In the genomic region with DNA sequence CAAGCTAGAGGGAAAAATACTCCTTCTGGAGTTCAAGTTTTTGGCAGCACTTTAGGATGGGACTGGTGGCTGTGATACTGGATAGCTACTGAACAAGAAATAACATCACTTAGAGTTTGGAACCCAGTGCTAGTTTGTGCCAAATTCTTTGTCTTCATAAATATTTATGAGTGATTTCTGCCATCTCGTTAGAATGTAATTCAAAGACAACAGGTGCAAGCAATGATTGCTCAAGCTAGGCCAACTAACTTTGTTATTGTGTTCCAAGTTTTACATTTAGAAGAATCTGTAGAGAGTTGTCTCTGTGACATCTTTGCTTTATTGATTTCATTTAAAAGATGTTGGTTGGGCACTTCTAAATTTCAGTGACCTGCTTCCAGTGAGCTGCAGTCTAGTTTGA, we compare ENCODE assay signal across 14 cellular contexts.
DNase-seq lines count a peak whose midpoint lies in the region; ATAC-seq, FAIRE-seq and TF ChIP-seq lines count a peak whose summit lies in the region.
"Had no signal": no experiment of that assay in that cellular context is flagged by ENCODE, and none has a peak within 500 bp of the region (broad histone marks: within the 10 kb centered on the region; RNA-seq: fewer than 3 reads in every experiment).

No MANE protein-coding gene starts in this region.

- H3K9ac ChIP-seq in IMR-90 (ENCODE audit: low read depth, low read length) (no peak overlapping the region), HepG2 (ENCODE audit: insufficient read depth, low read depth, low read length) (no peak overlapping the region)
- H3K9ac ChIP-seq: GM23248 had no signal

- H4K91ac ChIP-seq in IMR-90 (ENCODE audit: insufficient read depth, low read depth, low read length): no peak overlapping the region

- no peaks in the 10 kb centered on the region for H3K79me1 ChIP-seq in IMR-90 (ENCODE audit: low read depth in 1 of 2, low read length in 2 of 2)

- peaks cover 7% of the 10 kb centered on the region for H3K9me1 ChIP-seq in IMR-90 (ENCODE audit: insufficient read depth, low read length)

- POLR2A ChIA-PET in IMR-90 (lab: Charles Lee; ENCODE audit: unreplicated experiment): no interaction called here
- POLR2A ChIA-PET in Panc1 (lab: Charles Lee): no interaction called here
- POLR2A ChIA-PET in HepG2 (lab: Yijun Ruan, JAX): no interaction called here

- H3K18ac ChIP-seq in IMR-90 (ENCODE audit: low read depth, low read length): no peak overlapping the region

- peak overlapping the region; percentile 21; the same call in 1 of the 2 replicates for H2BK120ac ChIP-seq in IMR-90 (ENCODE audit: low read depth, low read length)

- H3K4me1 ChIP-seq in IMR-90 (ENCODE audit: control insufficient read depth, insufficient read depth, low read length) (peaks cover 15% of the 10 kb centered on the region), Panc1 (ENCODE audit: control insufficient read depth, insufficient read depth, low read length) (peaks cover 34% of the 10 kb centered on the region), HepG2 (ENCODE audit: insufficient read depth, low read length) (peaks cover 19% of the 10 kb centered on the region)

- no peak overlapping the region for H3K4ac ChIP-seq in IMR-90 (ENCODE audit: low read depth, low read length)

- TF ChIP-seq POLR2A in IMR-90 (IDR thresholded peaks at IDR 0.05; ENCODE audit: low read depth, low read length) (no peak), HepG2 (IDR thresholded peaks at IDR 0.05; ENCODE audit: insufficient read depth in 1 of 2, low read depth in 2 of 2, low read length in 2 of 2) (no peak)

- no peaks in the 10 kb centered on the region for H3K79me2 ChIP-seq in HepG2 (ENCODE audit: insufficient read depth, low read length)

- H2AK5ac ChIP-seq in IMR-90 (ENCODE audit: low read depth, low read length): no peak overlapping the region

- no peaks in the 10 kb centered on the region for H4K20me1 ChIP-seq in IMR-90 (ENCODE audit: insufficient read depth, low read length)
- H4K20me1 ChIP-seq in HepG2 (ENCODE audit: insufficient read depth, low read length): no peaks in the 10 kb centered on the region

- H3K14ac ChIP-seq in IMR-90 (replicated peaks; ENCODE audit: low read depth, low read length): no peak overlapping the region

- H2BK15ac ChIP-seq in IMR-90 (ENCODE audit: low read depth, low read length): no peak overlapping the region

- TF ChIP-seq RAD21 in IMR-90 (IDR thresholded peaks at IDR 0.05; ENCODE audit: low read length) (no peak), HepG2 (CRISPR knock-in tag; IDR thresholded peaks at IDR 0.05) (no peak)

- no peak for FAIRE-seq in HepG2 (lab: Jason Lieb, UNC)
- FAIRE-seq: A549, H54 had no signal

- no TSS peak for BruUV-seq in IMR-90 (replicated peaks; lab: Mats Ljungman, UMichigan)
- BruUV-seq in Panc1 (replicated peaks; lab: Mats Ljungman, UMichigan): no TSS peak
- BruUV-seq in HepG2 (replicated peaks; lab: Mats Ljungman, UMichigan): no TSS peak

- DNase-seq in IMR-90 (no peak), Panc1 (ENCODE audit: low read depth, low spot score) (no peak), myocyte (ENCODE audit: low read depth) (peak; percentile 19), renal cortical epithelial cell (ENCODE audit: low read depth) (peak; percentile 22), HepG2 (ENCODE audit: low spot score) (no peak), amygdala (lab: John Stamatoyannopoulos, UW) (no peak), endothelial cell (ENCODE audit: low spot score) (no peak)
- DNase-seq: CD8-positive, alpha-beta T cell; COR-L47; GM23248 had no signal

- H2AFZ ChIP-seq in IMR-90 (replicated peaks; ENCODE audit: low read length, poor library complexity): no peak overlapping the region
- no peak overlapping the region for H2AFZ ChIP-seq in HepG2 (ENCODE audit: low read length)
- H2AFZ ChIP-seq: GM23248 had no signal

- TF ChIP-seq EP300 in HepG2 (IDR thresholded peaks at IDR 0.05; ENCODE audit: low read depth in 2 of 2, low read length in 2 of 2) (no peak), HepG2 (CRISPR knock-in tag; IDR thresholded peaks at IDR 0.05; ENCODE audit: borderline replicate concordance) (no peak)

- ATAC-seq in IMR-90 (ENCODE audit: low read depth) (no peak), Panc1 (no peak), HepG2 (no peak)
- ATAC-seq: A549; CD8-positive, alpha-beta T cell had no signal

- H4K8ac ChIP-seq in IMR-90 (ENCODE audit: low read depth in 2 of 2, low read length in 2 of 2): no peak overlapping the region

- no peak overlapping the region for H3K4me2 ChIP-seq in IMR-90 (ENCODE audit: low read depth, low read length)
- H3K4me2 ChIP-seq in HepG2 (ENCODE audit: low read depth, low read length): no peak overlapping the region
- H3K4me2 ChIP-seq: A549 had no signal

- H3K27me3 ChIP-seq in IMR-90 (ENCODE audit: control insufficient read depth, insufficient read depth, low read length) (no peaks in the 10 kb centered on the region), Panc1 (ENCODE audit: control insufficient read depth, insufficient read depth, low read length) (no peaks in the 10 kb centered on the region), HepG2 (ENCODE audit: control insufficient read depth in 1 of 2, insufficient read depth in 2 of 2, low read length in 2 of 2) (no peaks in the 10 kb centered on the region)

- intact Hi-C loops in IMR-90 (cut with micrococcal nuclease): no loop called here
- intact Hi-C loops in Panc1 (cut with micrococcal nuclease; ENCODE audit: unreplicated experiment): no loop called here
- intact Hi-C loops in HepG2 (cut with micrococcal nuclease; ENCODE audit: unreplicated experiment): no loop called here

- no peak overlapping the region for H2BK5ac ChIP-seq in IMR-90 (ENCODE audit: low read depth, low read length, poor library complexity, severe bottlenecking)

- no peak overlapping the region for H2AK9ac ChIP-seq in IMR-90 (replicated peaks; ENCODE audit: low read depth, low read length, poor library complexity)

- no peak for TF ChIP-seq CTCF in IMR-90 (conservative IDR thresholded peaks at IDR 0.05; ENCODE audit: low read depth, low read length)
- no peak for TF ChIP-seq CTCF in Panc1 (IDR thresholded peaks at IDR 0.05)
- no peak for TF ChIP-seq CTCF in HepG2 (CRISPR knock-in tag; IDR thresholded peaks at IDR 0.05)
- no peak for TF ChIP-seq CTCF in endothelial cell (IDR thresholded peaks at IDR 0.05; ENCODE audit: unreplicated experiment)

- in situ Hi-C loops in IMR-90 (cut with MboI; ENCODE audit: low sequenced_read_pairs) (no loop called here), Panc1 (cut with HindIII; ENCODE audit: low pct_unique_long_range_greater_than_20kb, low sequenced_read_pairs) (no loop called here), HepG2 (cut with HindIII; ENCODE audit: extremely low pct_ligation_motif_present, low pct_unique_long_range_greater_than_20kb) (no loop called here)

- no peak overlapping the region for H3K4me3 Mint-ChIP-seq in endothelial cell (ENCODE audit: unreplicated experiment)
- H3K4me3 Mint-ChIP-seq: CD14-positive monocyte; CD8-positive, alpha-beta T cell had no signal

- H3K9me3 ChIP-seq in IMR-90 (ENCODE audit: control insufficient read depth, insufficient read depth, low read length) (no peaks in the 10 kb centered on the region), Panc1 (ENCODE audit: control insufficient read depth, insufficient read depth, low read depth, low read length) (no peaks in the 10 kb centered on the region), HepG2 (ENCODE audit: low read length) (no peaks in the 10 kb centered on the region)
- H3K9me3 ChIP-seq: A549 had no signal

- H3K4me1 Mint-ChIP-seq in endothelial cell (ENCODE audit: unreplicated experiment): peaks cover 41% of the 10 kb centered on the region
- H3K4me1 Mint-ChIP-seq: CD14-positive monocyte had no signal

- no peak overlapping the region for H3K27ac Mint-ChIP-seq in endothelial cell (ENCODE audit: unreplicated experiment)
- H3K27ac Mint-ChIP-seq: CD8-positive, alpha-beta T cell had no signal

- H3K27ac ChIP-seq in IMR-90 (ENCODE audit: insufficient read depth, low read length): no peak overlapping the region
- H3K27ac ChIP-seq in Panc1 (ENCODE audit: low read length): peak overlapping the region; percentile 0; the same call in 1 of the 2 replicates
- H3K27ac ChIP-seq in HepG2 (ENCODE audit: extremely low read length, insufficient read depth, low read length): no peak overlapping the region
- H3K27ac ChIP-seq: GM23248, HL-60 had no signal

- H4K5ac ChIP-seq in IMR-90 (ENCODE audit: low read depth, low read length): no peak overlapping the region

- H3K27me3 Mint-ChIP-seq in endothelial cell (ENCODE audit: unreplicated experiment): peaks cover 3% of the 10 kb centered on the region

- no peak overlapping the region for H3K56ac ChIP-seq in IMR-90 (ENCODE audit: extremely low read depth, insufficient read depth, low read length)

- H2BK20ac ChIP-seq in IMR-90 (ENCODE audit: low read depth, low read length): peak overlapping the region; percentile 33; the same call in 1 of the 2 replicates

- H3K4me3 ChIP-seq in IMR-90 (ENCODE audit: insufficient read depth, low read depth, low read length) (no peak overlapping the region), Panc1 (ENCODE audit: low read depth in 2 of 2, low read length in 2 of 2) (no peak overlapping the region), HepG2 (replicated peaks in 1 of 3; ENCODE audit: insufficient read depth in 1 of 3, low read depth in 2 of 3, low read length in 3 of 3) (no peak overlapping the region)
- H3K4me3 ChIP-seq: A549, GM23248 had no signal

- H3K23ac ChIP-seq in IMR-90 (ENCODE audit: low read depth, low read length): no peak overlapping the region

- no CpG with 5 or more reads among the region's 1 CpG for WGBS in IMR-90 (ENCODE audit: extremely low coverage in 2 of 2, insufficient read length in 1 of 2), 2 experiments
- WGBS in HepG2 (ENCODE audit: low lambda C conversion rate): 0% methylated on average over 1 of the region's 1 CpG

- H3K36me3 Mint-ChIP-seq in endothelial cell (ENCODE audit: low read depth, unreplicated experiment): peaks cover 11% of the 10 kb centered on the region
- H3K36me3 Mint-ChIP-seq: CD14-positive monocyte; CD8-positive, alpha-beta T cell had no signal

- CTCF ChIA-PET in IMR-90 (lab: Yijun Ruan, JAX): interaction anchor here (0.8 kb wide), 1 partner anchor 345 kb away, joined by 3 read pairs; no protein-coding TSS in a partner anchor
- CTCF ChIA-PET in Panc1 (lab: Charles Lee): no interaction called here
- CTCF ChIA-PET in HepG2 (lab: Yijun Ruan, JAX; ENCODE audit: low intra/inter-chr PET ratio, low total read pairs): no interaction called here

- dilution Hi-C loops in IMR-90 (cut with HindIII; ENCODE audit: low sequenced_read_pairs, unreplicated experiment): no loop called here

- no peaks in the 10 kb centered on the region for H3K9me3 Mint-ChIP-seq in endothelial cell (ENCODE audit: unreplicated experiment)
- H3K9me3 Mint-ChIP-seq: CD8-positive, alpha-beta T cell had no signal

- no peaks in the 10 kb centered on the region for H3K36me3 ChIP-seq in IMR-90 (ENCODE audit: control insufficient read depth, insufficient read depth, low read length)
- H3K36me3 ChIP-seq in Panc1 (ENCODE audit: control insufficient read depth, insufficient read depth, low read length): no peaks in the 10 kb centered on the region
- no peaks in the 10 kb centered on the region for H3K36me3 ChIP-seq in HepG2 (replicated peaks in 1 of 2; ENCODE audit: control insufficient read depth in 1 of 2, insufficient read depth in 2 of 2, low read length in 2 of 2)

TF ChIP-seq in IMR-90, 13 proteins besides CTCF, POLR2A, EP300 and RAD21 (continues in another document):
- TF ChIP-seq CHD1 (IDR thresholded peaks at IDR 0.05; ENCODE audit: low read depth, low read length): no peak

TF ChIP-seq in HepG2, 621 proteins besides CTCF, POLR2A, EP300 and RAD21 (continues in another document):
- no peak for TF ChIP-seq ATF1 (CRISPR knock-in tag; IDR thresholded peaks at IDR 0.05)

Comparison
In these comparisons a context has a peak if more than half of its experiments do, and no peak if none do; other contexts are left out.
1. DNase-seq: peak in myocyte (single experiment) and renal cortical epithelial cell (single experiment); none in IMR-90 (single experiment), Panc1 (single experiment), HepG2 (single experiment), amygdala (0 of 56) and endothelial cell (single experiment).